In the genomic region with DNA sequence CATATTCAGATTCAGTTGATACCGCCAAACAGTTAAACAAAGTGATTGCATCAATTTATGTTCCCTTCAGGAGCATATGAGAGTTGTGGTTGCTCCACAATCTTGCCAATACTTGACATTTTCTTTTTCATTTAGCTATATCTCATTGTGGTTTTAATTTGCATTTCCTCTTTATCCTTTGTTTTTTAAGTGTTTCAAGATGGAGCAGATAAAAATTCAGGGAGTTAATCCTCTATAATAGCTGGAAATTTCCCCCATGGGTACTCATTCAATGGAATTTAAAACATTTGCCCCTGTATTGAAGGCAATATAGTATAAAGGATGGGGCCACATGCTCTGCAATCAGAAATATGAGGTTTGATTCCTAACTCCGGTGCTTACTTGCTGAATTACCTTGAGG, we compare ENCODE assay signal across 18 cellular contexts. TPM values are rescaled to one million over a fixed set of nuclear protein-coding genes. Genes with fewer than 3 reads are reported as not detected.
DNase-seq lines count a peak whose midpoint lies in the region; TF ChIP-seq lines count a peak whose summit lies in the region.
"Had no signal": no experiment of that assay in that cellular context is flagged by ENCODE, and none has a peak within 500 bp of the region (broad histone marks: within the 10 kb centered on the region; RNA-seq: fewer than 3 reads in every experiment).

No MANE protein-coding gene starts in this region.

- H3K9me3 Mint-ChIP-seq in T-helper 2 cell treated with Interferon-gamma antibody and Interleukin-4, amounts not matched to agents 5 μg/mL and 100 μg/mL, for 36 hours: no peaks in the 10 kb centered on the region
- H3K9me3 Mint-ChIP-seq in neural progenitor cell: no peaks in the 10 kb centered on the region
- H3K9me3 Mint-ChIP-seq: activated CD4-positive, alpha-beta T cell treated with anti-CD3 and anti-CD28 coated beads, Interleukin-2, amount 10 ng/mL, durations not matched to agents 24 days and 14 days; stimulated activated memory B cell treated with anti-CD40 and anti-IgM and Interleukin-4, amounts not matched to agents 10 μg/mL and 1 μg/mL and 100 μg/mL, for 72 hours had no signal

- H3K4me1 ChIP-seq in HUES64 (ENCODE audit: insufficient read depth, low read length): peaks cover 16% of the 10 kb centered on the region
- no peaks in the 10 kb centered on the region for H3K4me1 ChIP-seq in neural progenitor cell

- TF ChIP-seq CTCF in neural progenitor cell (IDR thresholded peaks at IDR 0.05) (no peak), foreskin fibroblast (IDR thresholded peaks at IDR 0.05; ENCODE audit: low read depth, low read length) (no peak)

- H3K27me3 Mint-ChIP-seq in T-helper 2 cell treated with Interferon-gamma antibody and Interleukin-4, amounts not matched to agents 5 μg/mL and 100 μg/mL, for 36 hours (ENCODE audit: low read depth): peaks cover 13% of the 10 kb centered on the region
- H3K27me3 Mint-ChIP-seq in neural progenitor cell (ENCODE audit: insufficient read depth, low read depth): peaks cover 6% of the 10 kb centered on the region
- H3K27me3 Mint-ChIP-seq: stimulated activated memory B cell treated with anti-CD40 and anti-IgM and Interleukin-4, amounts not matched to agents 10 μg/mL and 1 μg/mL and 100 μg/mL, for 72 hours had no signal

- whole genome bisulfite sequencing in HUES64: 90% methylated on average over 2 of the region's 2 CpGs

- H3K4me3 ChIP-seq in HUES64 (ENCODE audit: low read length): 0 out of 2 replicates have a peak overlapping the region, but pooled peaks have one; percentile 72
- no peak overlapping the region for H3K4me3 ChIP-seq in neural progenitor cell
- H3K4me3 ChIP-seq in foreskin fibroblast (ENCODE audit: low read depth in 1 of 2, low read length in 2 of 2): no peak overlapping the region

- H3K27ac ChIP-seq in HUES64 (ENCODE audit: low read depth, low read length) (no peak overlapping the region), neural progenitor cell (no peak overlapping the region)
- H3K27ac ChIP-seq: tibial artery had no signal

- peaks cover 21% of the 10 kb centered on the region for H3K4me1 Mint-ChIP-seq in T-helper 2 cell treated with Interferon-gamma antibody and Interleukin-4, amounts not matched to agents 5 μg/mL and 100 μg/mL, for 36 hours (ENCODE audit: low read depth)
- H3K4me1 Mint-ChIP-seq in neural progenitor cell: peaks cover 15% of the 10 kb centered on the region

- no peaks in the 10 kb centered on the region for H4K20me1 ChIP-seq in neural progenitor cell (ENCODE audit: low read depth)

- H3K4me2 ChIP-seq in neural progenitor cell: peak overlapping the region; percentile 86

- H3K79me2 ChIP-seq in neural progenitor cell (ENCODE audit: low read depth): peaks cover 23% of the 10 kb centered on the region

- H3K36me3 Mint-ChIP-seq in T-helper 2 cell treated with Interferon-gamma antibody and Interleukin-4, amounts not matched to agents 5 μg/mL and 100 μg/mL, for 36 hours (ENCODE audit: low read depth): peaks cover 1% of the 10 kb centered on the region
- H3K36me3 Mint-ChIP-seq in neural progenitor cell: no peaks in the 10 kb centered on the region
- H3K36me3 Mint-ChIP-seq: CD14-positive monocyte; stimulated activated memory B cell treated with anti-CD40 and anti-IgM and Interleukin-4, amounts not matched to agents 10 μg/mL and 1 μg/mL and 100 μg/mL, for 72 hours had no signal

- H3K36me3 ChIP-seq in HUES64 (ENCODE audit: insufficient read depth, low read length) (no peaks in the 10 kb centered on the region), neural progenitor cell (no peaks in the 10 kb centered on the region)
- H3K36me3 ChIP-seq: tibial artery had no signal

- no peak overlapping the region for H3K27ac Mint-ChIP-seq in T-helper 2 cell treated with Interferon-gamma antibody and Interleukin-4, amounts not matched to agents 5 μg/mL and 100 μg/mL, for 36 hours
- no peak overlapping the region for H3K27ac Mint-ChIP-seq in neural progenitor cell
- H3K27ac Mint-ChIP-seq: activated CD4-positive, alpha-beta T cell treated with anti-CD3 and anti-CD28 coated beads, Interleukin-2, amount 10 ng/mL, durations not matched to agents 24 days and 14 days; CD14-positive monocyte had no signal

- H3K27me3 ChIP-seq in HUES64 (ENCODE audit: insufficient read depth, low read length): no peaks in the 10 kb centered on the region
- H3K27me3 ChIP-seq in neural progenitor cell: no peaks in the 10 kb centered on the region
- H3K27me3 ChIP-seq: tibial artery had no signal

- no peak for DNase-seq in T-helper 2 cell treated with Interferon-gamma antibody and Interleukin-4, amounts not matched to agents 5 μg/mL and 100 μg/mL, for 36 hours (ENCODE audit: low spot score)
- no peak for DNase-seq in T-helper 2 cell
- peak; percentile 25 for DNase-seq in astrocyte of the hippocampus (ENCODE audit: low read depth, low spot score)
- DNase-seq in neural progenitor cell (ENCODE audit: low spot score): no peak
- no peak for DNase-seq in retina
- no peak for DNase-seq in foreskin fibroblast
- no peak for DNase-seq in stimulated activated CD4-positive, alpha-beta T cell treated with anti-CD3 and anti-CD28 coated beads, Interleukin-1b, Interleukin-23, amount 100 ng/mL, for 48 hours
- DNase-seq: activated CD4-positive, alpha-beta T cell treated with anti-CD3 and anti-CD28 coated beads, Interleukin-2, amount 10 ng/mL, durations not matched to agents 24 days and 14 days; activated CD8-positive, alpha-beta memory T cell treated with anti-CD3 and anti-CD28 coated beads, Interleukin-2, amount 50 U/mL, for 48 hours; activated naive CD4-positive, alpha-beta T cell; DMS79; hippocampal formation; mammary epithelial cell; NCI-H526; tibial artery had no signal

- H2AFZ ChIP-seq in neural progenitor cell (replicated peaks): no peak overlapping the region

- H3K4me3 Mint-ChIP-seq in T-helper 2 cell treated with Interferon-gamma antibody and Interleukin-4, amounts not matched to agents 5 μg/mL and 100 μg/mL, for 36 hours: peak overlapping the region; percentile 90
- peak overlapping the region; percentile 96 for H3K4me3 Mint-ChIP-seq in neural progenitor cell
- H3K4me3 Mint-ChIP-seq: CD14-positive monocyte had no signal

- no peaks in the 10 kb centered on the region for H3K9me3 ChIP-seq in HUES64 (ENCODE audit: insufficient read depth, low read depth, low read length)
- H3K9me3 ChIP-seq in neural progenitor cell (ENCODE audit: low read depth): no peaks in the 10 kb centered on the region
- H3K9me3 ChIP-seq: tibial artery had no signal

- H3K9ac ChIP-seq in HUES64 (ENCODE audit: low read depth, low read length) (no peak overlapping the region), neural progenitor cell (no peak overlapping the region)

- H3F3A ChIP-seq in neural progenitor cell (ENCODE audit: low read depth): no peaks in the 10 kb centered on the region

RNA-seq across cellular contexts. Expression of gene EXD2, which starts 1.1 kb away (rescaled TPM):
- 14.8 TPM for polyA plus RNA-seq in HUES64 (2013, experiment 1 of 2)
- polyA plus RNA-seq in HUES64 (2013, experiment 2 of 2): 12.3 TPM
- total RNA-seq in neural progenitor cell (ENCODE audit: low replicate concordance): 22.6 and 23.2 TPM in 2 replicates

RNA-seq across cellular contexts. Expression of gene DCAF5, which starts 37.3 kb away (rescaled TPM):
- polyA plus RNA-seq in HUES64 (2013, experiment 1 of 2): 16.1 TPM
- 20.5 TPM for polyA plus RNA-seq in HUES64 (2013, experiment 2 of 2)
- total RNA-seq in neural progenitor cell (ENCODE audit: low replicate concordance): 22.4 and 30.8 TPM in 2 replicates
